Comparison of ENCODE assay signal across 23 cellular contexts in genomic region chr22:37594237-37594636, GRCh38. TPM values are rescaled to one million over a fixed set of nuclear protein-coding genes. Genes with fewer than 3 reads are reported as not detected.
DNase-seq lines count a peak whose midpoint lies in the region; ATAC-seq and TF ChIP-seq lines count a peak whose summit lies in the region.
"Had no signal": no experiment of that assay in that cellular context is flagged by ENCODE, and none has a peak within 500 bp of the region (broad histone marks: within the 10 kb centered on the region; RNA-seq: fewer than 3 reads in every experiment).

No MANE protein-coding gene starts in this region.

- H3K4me3 Mint-ChIP-seq in activated CD8-positive, alpha-beta T cell treated with anti-CD3 and anti-CD28 coated beads, Interleukin-2, amount 10 ng/mL, durations not matched to agents 7 days and 5 days = no peak overlapping the region
- no peak overlapping the region for H3K4me3 Mint-ChIP-seq in activated naive CD8-positive, alpha-beta T cell treated with anti-CD3 and anti-CD28 coated beads, Interleukin-2, amount 50 U/mL, for 24 hours
- H3K4me3 Mint-ChIP-seq: B cell, CD14-positive monocyte had no signal

- H3K4me2 ChIP-seq in PC-9 = no peak overlapping the region
- H3K4me2 ChIP-seq in osteoblast (ENCODE audit: insufficient read depth, low read length) = no peak overlapping the region
- H3K4me2 ChIP-seq: A549 had no signal

- H3K27ac ChIP-seq in PC-9 (no peak overlapping the region), osteoblast (ENCODE audit: low read depth, low read length) (no peak overlapping the region)
- H3K27ac ChIP-seq: A549, GM23248 had no signal

- H3K9me3 Mint-ChIP-seq in activated CD8-positive, alpha-beta T cell treated with anti-CD3 and anti-CD28 coated beads, Interleukin-2, amount 10 ng/mL, durations not matched to agents 7 days and 5 days (ENCODE audit: insufficient read depth) = no peaks in the 10 kb centered on the region
- H3K9me3 Mint-ChIP-seq in activated naive CD8-positive, alpha-beta T cell treated with anti-CD3 and anti-CD28 coated beads, Interleukin-2, amount 50 U/mL, for 24 hours = no peaks in the 10 kb centered on the region

- no peak for ATAC-seq in activated CD8-positive, alpha-beta T cell treated with anti-CD3 and anti-CD28 coated beads, Interleukin-2, amount 10 ng/mL, durations not matched to agents 7 days and 5 days
- no peak for ATAC-seq in activated naive CD8-positive, alpha-beta T cell treated with anti-CD3 and anti-CD28 coated beads, Interleukin-2, amount 50 U/mL, for 24 hours
- ATAC-seq: A549, GM12878 had no signal

- no peaks in the 10 kb centered on the region for H3K36me3 Mint-ChIP-seq in activated CD8-positive, alpha-beta T cell treated with anti-CD3 and anti-CD28 coated beads, Interleukin-2, amount 10 ng/mL, durations not matched to agents 7 days and 5 days (ENCODE audit: low read depth)
- no peaks in the 10 kb centered on the region for H3K36me3 Mint-ChIP-seq in activated naive CD8-positive, alpha-beta T cell treated with anti-CD3 and anti-CD28 coated beads, Interleukin-2, amount 50 U/mL, for 24 hours (ENCODE audit: low read depth)
- H3K36me3 Mint-ChIP-seq: CD14-positive monocyte had no signal

- CTCF ChIA-PET in PC-9 (lab: Charles Lee) = no interaction called here
- CTCF ChIA-PET in activated CD8-positive, alpha-beta T cell treated with anti-CD3 and anti-CD28 coated beads, Interleukin-2, amount 10 ng/mL, durations not matched to agents 7 days and 5 days (lab: Charles Lee) = interaction anchor here (1.0 to 1.6 kb wide), 2 partner anchors 10 to 27 kb away, joined by 3 to 7 read pairs; no protein-coding TSS in a partner anchor

- no peaks in the 10 kb centered on the region for H3K9me2 ChIP-seq in PC-9 (ENCODE audit: insufficient read depth)

- intact Hi-C loops in PC-9 (cut with micrococcal nuclease; ENCODE audit: unreplicated experiment) = loop anchor here (5.0 kb wide), 1 partner anchor 137 kb away; no protein-coding TSS in a partner anchor

- POLR2A ChIA-PET in PC-9 (lab: Charles Lee; ENCODE audit: unreplicated experiment) = no interaction called here
- POLR2A ChIA-PET in activated CD8-positive, alpha-beta T cell treated with anti-CD3 and anti-CD28 coated beads, Interleukin-2, amount 10 ng/mL, durations not matched to agents 7 days and 5 days (lab: Charles Lee) = no interaction called here

- H3K79me2 ChIP-seq in PC-9 (ENCODE audit: low read depth) (no peaks in the 10 kb centered on the region), osteoblast (ENCODE audit: insufficient read depth, low read length) (no peaks in the 10 kb centered on the region)

- H3K4me1 ChIP-seq in PC-9 (replicated peaks; ENCODE audit: insufficient read depth) (peaks cover 26% of the 10 kb centered on the region), osteoblast (ENCODE audit: insufficient read depth, low read length) (peaks cover 3% of the 10 kb centered on the region)

- BruUV-seq in PC-9 (replicated peaks; lab: Mats Ljungman, UMichigan) = no TSS peak

- H2AFZ ChIP-seq in PC-9 (no peak overlapping the region), osteoblast (ENCODE audit: low read length) (no peak overlapping the region)
- H2AFZ ChIP-seq: GM23248 had no signal

- no peaks in the 10 kb centered on the region for H3K27me3 ChIP-seq in PC-9 (ENCODE audit: insufficient read depth, low read depth)
- H3K27me3 ChIP-seq in osteoblast (ENCODE audit: insufficient read depth, low read length) = no peaks in the 10 kb centered on the region

- peaks cover 4% of the 10 kb centered on the region for H3K27me3 Mint-ChIP-seq in activated CD8-positive, alpha-beta T cell treated with anti-CD3 and anti-CD28 coated beads, Interleukin-2, amount 10 ng/mL, durations not matched to agents 7 days and 5 days (ENCODE audit: low read depth)
- H3K27me3 Mint-ChIP-seq in activated naive CD8-positive, alpha-beta T cell treated with anti-CD3 and anti-CD28 coated beads, Interleukin-2, amount 50 U/mL, for 24 hours = no peaks in the 10 kb centered on the region

- no peaks in the 10 kb centered on the region for H3K9me3 ChIP-seq in PC-9 (ENCODE audit: insufficient read depth, low read depth)
- no peaks in the 10 kb centered on the region for H3K9me3 ChIP-seq in osteoblast (ENCODE audit: low read depth, low read length)
- H3K9me3 ChIP-seq: A549 had no signal

- H4K20me1 ChIP-seq in PC-9 (ENCODE audit: insufficient read depth) (no peaks in the 10 kb centered on the region), osteoblast (ENCODE audit: insufficient read depth, low read length) (no peaks in the 10 kb centered on the region)

- peaks cover 11% of the 10 kb centered on the region for H3K4me1 Mint-ChIP-seq in activated CD8-positive, alpha-beta T cell treated with anti-CD3 and anti-CD28 coated beads, Interleukin-2, amount 10 ng/mL, durations not matched to agents 7 days and 5 days (ENCODE audit: low read depth)
- H3K4me1 Mint-ChIP-seq in activated naive CD8-positive, alpha-beta T cell treated with anti-CD3 and anti-CD28 coated beads, Interleukin-2, amount 50 U/mL, for 24 hours = peaks cover 8% of the 10 kb centered on the region

- TF ChIP-seq CTCF in GM12873 (IDR thresholded peaks at IDR 0.05; ENCODE audit: insufficient read depth, low read depth, low read length, missing control alignments) (peak; percentile 36), PC-9 (conservative IDR thresholded peaks at IDR 0.05) (peak; percentile 39; the same call in 1 of the 2 replicates), osteoblast (IDR thresholded peaks at IDR 0.05; ENCODE audit: extremely low read depth, low read depth, low read length) (no peak)

- no peak overlapping the region for H3K27ac Mint-ChIP-seq in activated CD8-positive, alpha-beta T cell treated with anti-CD3 and anti-CD28 coated beads, Interleukin-2, amount 10 ng/mL, durations not matched to agents 7 days and 5 days
- H3K27ac Mint-ChIP-seq in activated naive CD8-positive, alpha-beta T cell treated with anti-CD3 and anti-CD28 coated beads, Interleukin-2, amount 50 U/mL, for 24 hours = no peak overlapping the region
- H3K27ac Mint-ChIP-seq: B cell, CD14-positive monocyte had no signal

- H3F3A ChIP-seq in PC-9 (ENCODE audit: insufficient read depth, low read depth) = peaks cover 26% of the 10 kb centered on the region; the same call in 1 of the 2 replicates

- peak; percentile 43 for DNase-seq in HT-29 (ENCODE audit: low spot score)
- DNase-seq in PC-9 = peak in 1 of 2 experiments; percentile 34
- peak; percentile 29 for DNase-seq in osteoblast (ENCODE audit: insufficient read length, low spot score, missing footprints)
- no peak for DNase-seq in activated CD8-positive, alpha-beta T cell treated with anti-CD3 and anti-CD28 coated beads, Interleukin-2, amount 10 ng/mL, durations not matched to agents 7 days and 5 days
- DNase-seq in SKM-1 treated with dmso at 0.1 percent for 144 hours (lab: John Stamatoyannopoulos, UW; ENCODE audit: unreplicated experiment) = no peak
- no peak for DNase-seq in activated naive CD8-positive, alpha-beta T cell treated with anti-CD3 and anti-CD28 coated beads, Interleukin-2, amount 50 U/mL, for 24 hours
- DNase-seq in activated CD4-positive, alpha-beta T cell treated with anti-CD3 and anti-CD28 coated beads, Interleukin-2, amount 50 U/mL, for 1 hour = no peak
- DNase-seq: EL, GF-D8, GM23248, KBM-7, NCI-H1092 treated with DMSO at 0.1 percent for 48 hours, NCI-H146, NCI-H2029, NCI-H2227 treated with DMSO at 0.1 percent for 48 hours, NCI-H510A, Right ventricle myocardium superior, SW 1271 had no signal

- H3K36me3 ChIP-seq in PC-9 (ENCODE audit: low read depth) = no peaks in the 10 kb centered on the region
- no peaks in the 10 kb centered on the region for H3K36me3 ChIP-seq in osteoblast (ENCODE audit: insufficient read depth, low read length)

- H3K4me3 ChIP-seq in PC-9 (no peak overlapping the region), osteoblast (ENCODE audit: insufficient read depth, low read length) (no peak overlapping the region)
- H3K4me3 ChIP-seq: A549, GM12878, GM23248 had no signal

RNA-seq across cellular contexts. Expression of gene LGALS2, which starts 14.3 kb away (rescaled TPM):
- total RNA-seq in HT-29 (2014; rRNA removed; shearing (Covaris generic)) = 11.1 and 13.0 TPM in 2 replicates
- total RNA-seq in PC-9 (2021) (not detected in 2 replicates), osteoblast (not detected in 2 replicates)
- not detected for total RNA-seq in activated CD8-positive, alpha-beta T cell treated with anti-CD3 and anti-CD28 coated beads, Interleukin-2, amount 10 ng/mL, durations not matched to agents 7 days and 5 days
- total RNA-seq: B cell, GM23248, Right ventricle myocardium superior had no signal

RNA-seq across cellular contexts. Expression of gene GGA1, which starts 14.4 kb away (rescaled TPM):
- 54.1 and 55.1 TPM in 2 replicates for total RNA-seq in HT-29 (2014; rRNA removed; shearing (Covaris generic))
- total RNA-seq in PC-9 (2021) (99.2 and 102 TPM in 2 replicates), osteoblast (36.2 and 38.6 TPM in 2 replicates)
- total RNA-seq in activated CD8-positive, alpha-beta T cell treated with anti-CD3 and anti-CD28 coated beads, Interleukin-2, amount 10 ng/mL, durations not matched to agents 7 days and 5 days = 10 to 100 TPM; 66.3 to 69.5 TPM

RNA-seq across cellular contexts. Expression of gene CDC42EP1, which starts 34.0 kb away (rescaled TPM):
- 62.3 and 68.7 TPM in 2 replicates for total RNA-seq in HT-29 (2014; rRNA removed; shearing (Covaris generic))
- total RNA-seq in PC-9 (2021) = 94.0 and 110 TPM in 2 replicates
- 28.6 and 35.5 TPM in 2 replicates for total RNA-seq in osteoblast
- total RNA-seq in activated CD8-positive, alpha-beta T cell treated with anti-CD3 and anti-CD28 coated beads, Interleukin-2, amount 10 ng/mL, durations not matched to agents 7 days and 5 days = under 1 TPM; 0.13 to 0.21 TPM
- total RNA-seq: B cell had no signal

RNA-seq across cellular contexts. Expression of gene SH3BP1, which starts 45.2 kb away (rescaled TPM):
- 38.8 and 47.1 TPM in 2 replicates for total RNA-seq in HT-29 (2014; rRNA removed; shearing (Covaris generic))
- total RNA-seq in PC-9 (2021) = 52.1 and 60.5 TPM in 2 replicates
- 4.1 and 4.7 TPM in 2 replicates for total RNA-seq in osteoblast
- total RNA-seq in activated CD8-positive, alpha-beta T cell treated with anti-CD3 and anti-CD28 coated beads, Interleukin-2, amount 10 ng/mL, durations not matched to agents 7 days and 5 days = 100 to 1,000 TPM; 216 to 218 TPM

Comparison
In these comparisons a context has a peak if more than half of its experiments do, and no peak if none do; other contexts are left out.
1. DNase-seq: peak in HT-29 (single experiment) and osteoblast (single experiment); none in activated CD8-positive, alpha-beta T cell treated with anti-CD3 and anti-CD28 coated beads, Interleukin-2, amount 10 ng/mL, durations not matched to agents 7 days and 5 days (single experiment), SKM-1 treated with dmso at 0.1 percent for 144 hours (single experiment), activated naive CD8-positive, alpha-beta T cell treated with anti-CD3 and anti-CD28 coated beads, Interleukin-2, amount 50 U/mL, for 24 hours (single experiment) and activated CD4-positive, alpha-beta T cell treated with anti-CD3 and anti-CD28 coated beads, Interleukin-2, amount 50 U/mL, for 1 hour (single experiment).
2. RNA of gene LGALS2, which starts 14.3 kb away (total RNA-seq): 11.1 to 13.0 TPM in HT-29; not detected in PC-9, not detected in osteoblast and not detected in activated CD8-positive, alpha-beta T cell treated with anti-CD3 and anti-CD28 coated beads, Interleukin-2, amount 10 ng/mL, durations not matched to agents 7 days and 5 days; every median in the first group is over 10 times any median in the second.
3. RNA of gene CDC42EP1, which starts 34.0 kb away (total RNA-seq): 94.0 to 110 TPM in PC-9, 62.3 to 68.7 TPM in HT-29 and 28.6 to 35.5 TPM in osteoblast; 0.13 to 0.21 TPM in activated CD8-positive, alpha-beta T cell treated with anti-CD3 and anti-CD28 coated beads, Interleukin-2, amount 10 ng/mL, durations not matched to agents 7 days and 5 days; every median in the first group is over 10 times any median in the second.